Comparison of ENCODE assay signal across 8 cellular contexts in genomic region chr2:237291138-237291792, GRCh38.
A peak's percentile ranks its signal among the peaks of the same experiment; 100 is the strongest.
DNase-seq lines count a peak whose midpoint lies in the region; ATAC-seq and TF ChIP-seq lines count a peak whose summit lies in the region.

No MANE protein-coding gene starts in this region.

- no peak for TF ChIP-seq POLR2A in breast epithelium (IDR thresholded peaks at IDR 0.05)

- intact Hi-C loops in PC-3 (cut with micrococcal nuclease) (loop anchor here (1.0 to 10.0 kb wide), 2 partner anchors 38 to 116 kb away; no protein-coding TSS in a partner anchor), breast epithelium (cut with DNase I; ENCODE audit: low total_unique reads) (no loop called here), left lung (cut with DNase I) (no loop called here)

- H3K79me2 ChIP-seq in PC-3 (ENCODE audit: low read length), result no peaks in the 10 kb centered on the region

- no peaks in the 10 kb centered on the region for H3F3A ChIP-seq in PC-3 (ENCODE audit: low read length, unreplicated experiment)

- H3K9me2 ChIP-seq in PC-3 (replicated peaks; ENCODE audit: low read length), result no peaks in the 10 kb centered on the region

- ATAC-seq in PC-3 (peak; percentile 82), left lung (peak; percentile 80), GM19351 (IDR thresholded peaks at IDR 0.05; ENCODE audit: unreplicated experiment) (no peak)

- H3K27me3 ChIP-seq in PC-3 (ENCODE audit: low read length), result no peaks in the 10 kb centered on the region
- H3K27me3 ChIP-seq in breast epithelium, result no peaks in the 10 kb centered on the region
- H3K27me3 ChIP-seq in left lung, result peaks cover 0 to 40% of the 10 kb centered on the region in 2 donors

- H3K4me3 ChIP-seq in AG04449 (ENCODE audit: low read depth, low read length), result no peak overlapping the region; the same call in 1 of the 2 replicates
- H3K4me3 ChIP-seq in PC-3 (ENCODE audit: low read length), result peak overlapping the region; percentile 48
- peak overlapping the region in 2 of 3 donors; percentile 21 to 24 for H3K4me3 ChIP-seq in breast epithelium
- H3K4me3 ChIP-seq in left lung, result no peak overlapping the region

- H4K20me1 ChIP-seq in PC-3 (ENCODE audit: low read length), result no peaks in the 10 kb centered on the region

- CTCF ChIA-PET in AG04449 (lab: Yijun Ruan, JAX) (interaction anchor here (0.8 to 7.3 kb wide), 10 partner anchors 12 to 137 kb away, joined by 3 to 28 read pairs (median 4); no protein-coding TSS in a partner anchor), PC-3 (lab: Charles Lee) (no interaction called here)

- H3K9me3 ChIP-seq in PC-3 (ENCODE audit: low read length), result no peaks in the 10 kb centered on the region
- H3K9me3 ChIP-seq in breast epithelium, result no peaks in the 10 kb centered on the region
- no peaks in the 10 kb centered on the region for H3K9me3 ChIP-seq in left lung

- H3K4me2 ChIP-seq in PC-3 (ENCODE audit: low read length), result peak overlapping the region; percentile 79

- H3K4me1 ChIP-seq in PC-3 (ENCODE audit: insufficient read depth, low read length), result peaks cover 22% of the 10 kb centered on the region
- H3K4me1 ChIP-seq in breast epithelium, result no peaks in the 10 kb centered on the region
- H3K4me1 ChIP-seq in left lung, result peaks cover 12 to 28% of the 10 kb centered on the region in 2 donors

- no TSS peak for BruUV-seq in PC-3 (replicated peaks; lab: Mats Ljungman, UMichigan)

- DNase-seq in AG04449 (ENCODE audit: low read depth, low spot score), result peak; percentile 86
- peak; percentile 99 for DNase-seq in HS-5 (ENCODE audit: low read depth)
- DNase-seq in PC-3, result peak; percentile 98
- peak; percentile 82 to 85 for DNase-seq in breast epithelium (ENCODE audit: low spot score in 2 of 2)
- DNase-seq in left lung, result peak; percentile 87 to 92
- DNase-seq in stimulated activated CD4-positive, alpha-beta T cell treated with anti-CD3 and anti-CD28 coated beads, Interleukin-2, amount 100 ng/mL, for 4 hours (ENCODE audit: low read depth), result peak; percentile 9
- no peak for DNase-seq in HuH-7.5 (ENCODE audit: low spot score)

- H3K9ac ChIP-seq in PC-3 (ENCODE audit: low read length), result peak overlapping the region; percentile 39

- H3K27ac ChIP-seq in PC-3 (ENCODE audit: low read length) (peak overlapping the region; percentile 66), breast epithelium (peak overlapping the region; percentile 82 to 89), left lung (peak overlapping the region; percentile 72 to 80)

- H2AFZ ChIP-seq in PC-3 (ENCODE audit: low read length), result peak overlapping the region; percentile 70

- POLR2A ChIA-PET in AG04449 (lab: Yijun Ruan, JAX) (interaction anchor here (0.8 to 1.7 kb wide), 5 partner anchors 9 to 68 kb away, joined by 3 to 9 read pairs (median 4); no protein-coding TSS in a partner anchor), PC-3 (lab: Charles Lee; ENCODE audit: unreplicated experiment) (interaction anchor here (0.5 kb wide), 1 partner anchor 36 kb away, joined by 3 read pairs; no protein-coding TSS in a partner anchor)

- H3K36me3 ChIP-seq in PC-3 (ENCODE audit: low read depth, low read length) (no peaks in the 10 kb centered on the region), breast epithelium (no peaks in the 10 kb centered on the region), left lung (no peaks in the 10 kb centered on the region)

- TF ChIP-seq CTCF in AG04449 (IDR thresholded peaks at IDR 0.05; ENCODE audit: insufficient read depth, low read length, missing control alignments), result no peak
- no peak for TF ChIP-seq CTCF in PC-3 (conservative IDR thresholded peaks at IDR 0.05; ENCODE audit: low read depth, low read length)
- peak in 1 of 3 donors; percentile 6 for TF ChIP-seq CTCF in breast epithelium (IDR thresholded peaks at IDR 0.05)
- TF ChIP-seq CTCF in left lung (IDR thresholded peaks at IDR 0.05), result no peak

Comparison
In these comparisons a context has a peak if more than half of its experiments do, and no peak if none do; other contexts are left out.
1. H3K4me3 ChIP-seq: peak in PC-3 (single experiment) and breast epithelium (2 of 3); none in AG04449 (single experiment) and left lung (0 of 2).
2. Peak in every context shown above with its lines, with median percentiles within 50 percentile points of each other: H3K27ac ChIP-seq.